27 cellular contexts compared by ENCODE assay signal in genomic region chr10:30774281-30774680, GRCh38.
"Had no signal": no experiment of that assay in that cellular context is flagged by ENCODE, and none has a peak within 500 bp of the region (broad histone marks: within the 10 kb centered on the region; RNA-seq: fewer than 3 reads in every experiment).

No MANE protein-coding gene starts in this region.

- ATAC-seq: activated CD4-positive, alpha-beta T cell treated with anti-CD3 and anti-CD28 coated beads for 36 hours; activated CD4-positive, CD25-positive, alpha-beta regulatory T cell treated with anti-CD3 and anti-CD28 coated beads, Interleukin-2, amount 50 U/mL, for 24 hours; activated CD8-positive, alpha-beta T cell treated with anti-CD3 and anti-CD28 coated beads, Interleukin-2, amount 10 ng/mL, durations not matched to agents 7 days and 5 days; activated naive CD8-positive, alpha-beta T cell treated with anti-CD3 and anti-CD28 coated beads, Interleukin-2, amount 50 U/mL, for 24 hours; PC-3; WTC11 had no signal

- H3K4me3 ChIP-seq: Peyer's patch, SJSA1 had no signal

- H3K4me1 ChIP-seq: Peyer's patch had no signal

- H3K4me2 ChIP-seq: KMS-11, SK-N-SH had no signal

- H3K27ac ChIP-seq: KMS-11, Peyer's patch, SJSA1 had no signal

- DNase-seq: activated CD4-positive, alpha-beta T cell treated with anti-CD3 and anti-CD28 coated beads for 36 hours; activated CD4-positive, alpha-beta T cell treated with anti-CD3 and anti-CD28 coated beads, Interleukin-2, amount 10 ng/mL, durations not matched to agents 7 days and 5 days; activated CD4-positive, alpha-beta T cell treated with anti-CD3 and anti-CD28 coated beads, Interleukin-2, amount 50 U/mL, for 48 hours; activated CD8-positive, alpha-beta T cell treated with anti-CD3 and anti-CD28 coated beads, Interleukin-2, amount 10 ng/mL, durations not matched to agents 7 days and 5 days; activated gamma-delta T cell; activated naive CD4-positive, alpha-beta T cell treated with Interleukin-2 at 50 U/mL for 16 hours; activated naive CD8-positive, alpha-beta T cell treated with anti-CD3 and anti-CD28 coated beads, Interleukin-2, amount 50 U/mL, for 24 hours; activated T-cell treated with anti-CD3 and anti-CD28 coated beads, Interleukin-2, amount 50 U/mL, for 24 hours; MM.1S; MV-4-11; NCI-H1092; NCI-H1436 treated with DMSO at 0.1 percent for 48 hours; NCI-H1694 treated with DMSO at 0.1 percent for 48 hours; NCI-H2029; NCI-H345; NCI-H526; NCI-H748 treated with DMSO at 0.1 percent for 48 hours; NK-92 treated with Interleukin-12 subunit alpha and Interleukin-12 subunit beta, amount 100 ng/mL, for 24 hours; PC-3; Peyer's patch; RPMI8226; SHP77 treated with DMSO at 0.1 percent for 48 hours; SK-N-SH had no signal

- H3K9ac ChIP-seq: KMS-11, SK-N-SH had no signal

- H3K27me3 ChIP-seq: Peyer's patch, SJSA1 had no signal

- H3K36me3 ChIP-seq: Peyer's patch, SJSA1 had no signal

- H3K9me3 ChIP-seq: SK-N-SH had no signal
